Comparison of ENCODE assay signal across 20 cellular contexts in genomic region chr21:44876849-44877575, GRCh38.
"Had no signal": no experiment of that assay in that cellular context is flagged by ENCODE, and none has a peak within 500 bp of the region (broad histone marks: within the 10 kb centered on the region; RNA-seq: fewer than 3 reads in every experiment).

No MANE protein-coding gene starts in this region.

- H3K9me3 Mint-ChIP-seq: activated CD4-positive, alpha-beta memory T cell treated with anti-CD3 and anti-CD28 coated beads for 36 hours; immature natural killer cell; naive B cell; stimulated activated naive B cell treated with anti-CD40 and anti-IgM and Interleukin-4, amounts not matched to agents 10 μg/mL and 1 μg/mL and 100 μg/mL, for 72 hours had no signal

- H3K27me3 Mint-ChIP-seq: activated CD4-positive, alpha-beta memory T cell treated with anti-CD3 and anti-CD28 coated beads for 36 hours; naive B cell; stimulated activated naive B cell treated with anti-CD40 and anti-IgM and Interleukin-4, amounts not matched to agents 10 μg/mL and 1 μg/mL and 100 μg/mL, for 72 hours had no signal

- H3K27ac ChIP-seq: parathyroid adenoma had no signal

- H3K79me2 ChIP-seq: parathyroid adenoma had no signal

- H3K9ac ChIP-seq: parathyroid adenoma had no signal

- H3K36me3 Mint-ChIP-seq: activated CD4-positive, alpha-beta memory T cell treated with anti-CD3 and anti-CD28 coated beads for 36 hours; immature natural killer cell; naive B cell; stimulated activated naive B cell treated with anti-CD40 and anti-IgM and Interleukin-4, amounts not matched to agents 10 μg/mL and 1 μg/mL and 100 μg/mL, for 72 hours; WTC11 had no signal

- H3K27ac Mint-ChIP-seq: activated CD4-positive, alpha-beta memory T cell treated with anti-CD3 and anti-CD28 coated beads for 36 hours; WTC11 had no signal

- H3K9me3 ChIP-seq: ascending aorta, heart left ventricle, mucosa of descending colon had no signal

- DNase-seq: activated CD4-positive, alpha-beta memory T cell treated with anti-CD3 and anti-CD28 coated beads for 36 hours; activated CD4-positive, alpha-beta T cell treated with anti-CD3 and anti-CD28 coated beads for 4 hours; activated effector memory CD4-positive, alpha-beta T cell treated with Interleukin-2 at 50 U/mL for 16 hours; activated naive CD4-positive, alpha-beta T cell treated with anti-CD3 and anti-CD28 coated beads, Interleukin-2, amount 50 U/mL, for 16 hours; activated T-cell treated with anti-CD3 and anti-CD28 coated beads, Interleukin-2, amount 50 U/mL, for 1 hour; cortex of kidney; effector CD4-positive, alpha-beta T cell; immature natural killer cell; kidney glomerular epithelial cell; mesenchymal stem cell; naive B cell; stimulated activated CD4-positive, alpha-beta T cell treated with anti-CD3 and anti-CD28 coated beads, Interleukin-4, amount 100 ng/mL, for 24 hours; stimulated activated naive B cell treated with anti-CD40 and anti-IgM and Interleukin-4, amounts not matched to agents 10 μg/mL and 1 μg/mL and 100 μg/mL, for 72 hours had no signal

- H2AFZ ChIP-seq: parathyroid adenoma had no signal

- H3K36me3 ChIP-seq: ascending aorta, heart left ventricle had no signal

- H3K27me3 ChIP-seq: ascending aorta, heart left ventricle had no signal

- H3K4me3 ChIP-seq: ascending aorta, heart left ventricle, mucosa of descending colon, smooth muscle cell had no signal

- H3K4me3 Mint-ChIP-seq: activated CD4-positive, alpha-beta memory T cell treated with anti-CD3 and anti-CD28 coated beads for 36 hours had no signal

- H3K4me2 ChIP-seq: smooth muscle cell had no signal

- ATAC-seq: heart left ventricle; mucosa of descending colon; sciatic nerve; stimulated activated naive B cell treated with anti-CD40 and anti-IgM and Interleukin-4, amounts not matched to agents 10 μg/mL and 1 μg/mL and 100 μg/mL, for 72 hours; WTC11 had no signal
